Comparison of ENCODE assay signal across 8 cellular contexts in genomic region chr20:41316009-41316408, GRCh38. TPM values are rescaled to one million over a fixed set of nuclear protein-coding genes. Genes with fewer than 3 reads are reported as not detected.
DNase-seq lines count a peak whose midpoint lies in the region; TF ChIP-seq lines count a peak whose summit lies in the region.

No MANE protein-coding gene starts in this region.

- no TSS peak for BruUV-seq in Caco-2 (replicated peaks; lab: Mats Ljungman, UMichigan)

- H3K36me3 Mint-ChIP-seq in Caco-2 (ENCODE audit: insufficient read depth, unreplicated experiment) (no peaks in the 10 kb centered on the region), progenitor cell of endocrine pancreas (ENCODE audit: insufficient read depth) (no peaks in the 10 kb centered on the region)

- DNase-seq in Caco-2, result peak in 1 of 2 experiments; percentile 12
- no peak for DNase-seq in SJCRH30
- DNase-seq in erythroblast (lab: John Stamatoyannopoulos, UW), result peak; percentile 22 to 26
- DNase-seq in progenitor cell of endocrine pancreas (ENCODE audit: low spot score, unreplicated experiment), result no peak
- no peak for DNase-seq in SW 1271 (lab: John Stamatoyannopoulos, UW)
- no peak for DNase-seq in SW480 (ENCODE audit: low spot score)
- no peak for DNase-seq in NCI-H146 treated with DMSO at 0.1 percent for 48 hours (lab: John Stamatoyannopoulos, UW; ENCODE audit: unreplicated experiment)
- no peak for DNase-seq in NCI-H146 (lab: John Stamatoyannopoulos, UW)

- no peak overlapping the region for H3K27ac Mint-ChIP-seq in Caco-2 (ENCODE audit: unreplicated experiment)
- H3K27ac Mint-ChIP-seq in progenitor cell of endocrine pancreas, result no peak overlapping the region

- intact Hi-C loops in Caco-2 (cut with micrococcal nuclease; ENCODE audit: unreplicated experiment), result loop anchor here (2.0 kb wide), 2 partner anchors 67 to 179 kb away; partner anchors contain the start of gene PLCG1

- no peaks in the 10 kb centered on the region for H3K9me3 Mint-ChIP-seq in Caco-2 (ENCODE audit: unreplicated experiment)
- H3K9me3 Mint-ChIP-seq in progenitor cell of endocrine pancreas (ENCODE audit: low read depth), result no peaks in the 10 kb centered on the region

- H3K4me1 ChIP-seq in Caco-2, result peaks cover 18% of the 10 kb centered on the region
- peaks cover 19% of the 10 kb centered on the region for H3K4me1 ChIP-seq in SJCRH30

- TF ChIP-seq CTCF in Caco-2 (IDR thresholded peaks at IDR 0.05; ENCODE audit: insufficient read depth in 1 of 2, low read depth in 1 of 2, low read length in 1 of 2, severe bottlenecking in 1 of 2, unreplicated experiment in 1 of 2) (no peak), progenitor cell of endocrine pancreas (IDR thresholded peaks at IDR 0.05; ENCODE audit: unreplicated experiment) (no peak)

- H3K4me3 ChIP-seq in Caco-2 (ENCODE audit: low read depth, low read length), result no peak overlapping the region
- peak overlapping the region; percentile 83 for H3K4me3 ChIP-seq in SJCRH30

- POLR2A ChIA-PET in Caco-2 (lab: Charles Lee), result no interaction called here

- no peak overlapping the region for H3K27ac ChIP-seq in SJCRH30

- H3K4me1 Mint-ChIP-seq in Caco-2 (ENCODE audit: low read depth, unreplicated experiment), result peaks cover 25% of the 10 kb centered on the region
- peaks cover 7% of the 10 kb centered on the region for H3K4me1 Mint-ChIP-seq in progenitor cell of endocrine pancreas (ENCODE audit: low read depth)

- H3K4me3 Mint-ChIP-seq in Caco-2 (ENCODE audit: unreplicated experiment), result peak overlapping the region; percentile 84
- peak overlapping the region; percentile 80 for H3K4me3 Mint-ChIP-seq in progenitor cell of endocrine pancreas (ENCODE audit: low read depth)

- H3K9me3 ChIP-seq in Caco-2 (no peaks in the 10 kb centered on the region), SJCRH30 (replicated peaks) (no peaks in the 10 kb centered on the region)

- H3K27me3 ChIP-seq in Caco-2 (replicated peaks; ENCODE audit: control insufficient read depth, insufficient read depth, low read length) (no peaks in the 10 kb centered on the region), SJCRH30 (no peaks in the 10 kb centered on the region)

- no peaks in the 10 kb centered on the region for H3K27me3 Mint-ChIP-seq in Caco-2 (ENCODE audit: insufficient read depth, unreplicated experiment)
- peaks cover 5% of the 10 kb centered on the region for H3K27me3 Mint-ChIP-seq in progenitor cell of endocrine pancreas

- CTCF ChIA-PET in Caco-2 (lab: Charles Lee), result interaction anchor here (2.5 kb wide), 1 partner anchor 23 kb away, joined by 11 read pairs; no protein-coding TSS in a partner anchor

- TF ChIP-seq POLR2A in erythroblast (IDR thresholded peaks at IDR 0.05; ENCODE audit: low read length), result no peak

- H3K36me3 ChIP-seq in Caco-2 (ENCODE audit: control insufficient read depth, insufficient read depth, low read length) (no peaks in the 10 kb centered on the region), SJCRH30 (no peaks in the 10 kb centered on the region; the same call in 1 of the 2 replicates)

RNA-seq across cellular contexts. Expression of gene ZHX3, which starts 1.5 kb away (rescaled TPM):
- total RNA-seq in Caco-2 (2022), result 22.9 and 24.6 TPM in 2 replicates
- 16.0 and 16.2 TPM in 2 replicates for total RNA-seq in SJCRH30 (2014; rRNA removed; shearing (Covaris generic))
- 8.9 and 9.1 TPM in 2 replicates for total RNA-seq in progenitor cell of endocrine pancreas

RNA-seq across cellular contexts. Expression of gene LPIN3, which starts 24.6 kb away (rescaled TPM):
- total RNA-seq in Caco-2 (2022) (32.6 and 32.8 TPM in 2 replicates), progenitor cell of endocrine pancreas (18.3 and 18.4 TPM in 2 replicates)
- total RNA-seq in SJCRH30 (2014; rRNA removed; shearing (Covaris generic)), result 1.2 and 2.3 TPM in 2 replicates

RNA-seq across cellular contexts. Expression of gene EMILIN3, which starts 50.6 kb away (rescaled TPM):
- total RNA-seq in Caco-2 (2022) (0.50 and 0.51 TPM in 2 replicates), progenitor cell of endocrine pancreas (0.96 and 1.3 TPM in 2 replicates)
- 11.7 and 12.0 TPM in 2 replicates for total RNA-seq in SJCRH30 (2014; rRNA removed; shearing (Covaris generic))

Comparison
In these comparisons a context has a peak if more than half of its experiments do, and no peak if none do; other contexts are left out.
1. DNase-seq: peak in erythroblast (2 of 2); none in SJCRH30 (0 of 2), progenitor cell of endocrine pancreas (single experiment), SW 1271 (0 of 2), SW480 (single experiment), NCI-H146 treated with DMSO at 0.1 percent for 48 hours (single experiment) and NCI-H146 (single experiment).